Comparison of ENCODE assay signal across 1 cellular context in genomic region chr2:223420048-223420447, GRCh38.
TF ChIP-seq lines count a peak whose summit lies in the region.

No MANE protein-coding gene starts in this region.

TF ChIP-seq in HCT116, 20 proteins besides CTCF, POLR2A, EP300 and RAD21 (continued from another document):
- no peak for TF ChIP-seq REST (IDR thresholded peaks at IDR 0.05; ENCODE audit: low read depth)
- no peak for TF ChIP-seq SIN3A (IDR thresholded peaks at IDR 0.05; ENCODE audit: low read depth)
- no peak for TF ChIP-seq CEBPB (IDR thresholded peaks at IDR 0.05; ENCODE audit: low read depth)
- TF ChIP-seq ZFX (IDR thresholded peaks at IDR 0.05) = no peak
- TF ChIP-seq SP1 (IDR thresholded peaks at IDR 0.05; ENCODE audit: low read depth) = no peak
- no peak for TF ChIP-seq ELF1 (IDR thresholded peaks at IDR 0.05; ENCODE audit: borderline replicate concordance, low read depth)
- TF ChIP-seq EZH2 (IDR thresholded peaks at IDR 0.05) = no peak
- TF ChIP-seq YY1 (IDR thresholded peaks at IDR 0.05; ENCODE audit: extremely low read depth, insufficient replicate concordance, low read depth, low read length) = no peak
- TF ChIP-seq SRF (IDR thresholded peaks at IDR 0.05; ENCODE audit: low read depth) = no peak
- no peak for TF ChIP-seq POLR2AphosphoS5 (IDR thresholded peaks at IDR 0.05; ENCODE audit: low read depth, low read length)
- TF ChIP-seq JUND (IDR thresholded peaks at IDR 0.05) = no peak
- no peak for TF ChIP-seq EGR1 (IDR thresholded peaks at IDR 0.05; ENCODE audit: low read depth)
